ENCODE assay signal across 11 cellular contexts in genomic region chr1:160207751-160208150, GRCh38. TPM values are rescaled to one million over a fixed set of nuclear protein-coding genes. Genes with fewer than 3 reads are reported as not detected.
DNase-seq lines count a peak whose midpoint lies in the region; ATAC-seq and TF ChIP-seq lines count a peak whose summit lies in the region.
"Had no signal": no experiment of that assay in that cellular context is flagged by ENCODE, and none has a peak within 500 bp of the region (broad histone marks: within the 10 kb centered on the region; RNA-seq: fewer than 3 reads in every experiment).

No MANE protein-coding gene starts in this region.

- peak overlapping the region in 2 of 8 donors; percentile 25 to 94 for H3K4me3 Mint-ChIP-seq in naive B cell
- H3K4me3 Mint-ChIP-seq in type B pancreatic cell: peak overlapping the region; percentile 90

- no peak overlapping the region for H3K4me3 ChIP-seq in cardiac muscle cell
- H3K4me3 ChIP-seq in breast epithelium: peak overlapping the region in 1 of 3 donors; percentile 24

- no peaks in the 10 kb centered on the region for H3K9me3 ChIP-seq in cardiac muscle cell (ENCODE audit: low read depth)
- H3K9me3 ChIP-seq in breast epithelium: no peaks in the 10 kb centered on the region

- intact Hi-C loops in Right ventricle myocardium inferior (cut with DNase I): loop anchor here (5.0 kb wide), 2 partner anchors 35 to 90 kb away; partner anchors contain the start of gene ATP1A2
- intact Hi-C loops in breast epithelium (cut with DNase I; ENCODE audit: low total_unique reads): no loop called here

- H3K27me3 ChIP-seq in cardiac muscle cell: no peaks in the 10 kb centered on the region
- H3K27me3 ChIP-seq in breast epithelium: no peaks in the 10 kb centered on the region

- no peak for ATAC-seq in Right ventricle myocardium inferior
- ATAC-seq in naive B cell (ENCODE audit: low read depth in 2 of 2): no peak
- no peak for ATAC-seq in GM21786 (IDR thresholded peaks at IDR 0.05; ENCODE audit: unreplicated experiment)
- ATAC-seq: left lobe of liver had no signal

- H3K9me3 Mint-ChIP-seq in naive B cell (no peaks in the 10 kb centered on the region), type B pancreatic cell (no peaks in the 10 kb centered on the region)

- H3K36me3 Mint-ChIP-seq in naive B cell (peaks cover 0 to 1% of the 10 kb centered on the region in 2 donors), type B pancreatic cell (peaks cover 29% of the 10 kb centered on the region)

- no peak for TF ChIP-seq CTCF in cardiac muscle cell (IDR thresholded peaks at IDR 0.05; ENCODE audit: low read depth, low read length)
- no peak for TF ChIP-seq CTCF in breast epithelium (IDR thresholded peaks at IDR 0.05)
- no peak for TF ChIP-seq CTCF in type B pancreatic cell (conservative IDR thresholded peaks at IDR 0.05)

- H3K36me3 ChIP-seq in cardiac muscle cell: peaks cover 13% of the 10 kb centered on the region
- no peaks in the 10 kb centered on the region for H3K36me3 ChIP-seq in breast epithelium

- no peaks in the 10 kb centered on the region for H3K27me3 Mint-ChIP-seq in naive B cell
- no peaks in the 10 kb centered on the region for H3K27me3 Mint-ChIP-seq in type B pancreatic cell

- no peak for TF ChIP-seq POLR2A in breast epithelium (IDR thresholded peaks at IDR 0.05)

- DNase-seq in cardiac muscle cell (ENCODE audit: low read depth in 1 of 2, low spot score in 1 of 2): no peak
- DNase-seq in Right ventricle myocardium inferior (ENCODE audit: missing footprints): no peak
- DNase-seq in breast epithelium (ENCODE audit: low spot score in 2 of 2): no peak
- DNase-seq in naive B cell: no peak
- no peak for DNase-seq in type B pancreatic cell (ENCODE audit: extremely low spot score, unreplicated experiment)
- DNase-seq in NK-92 treated with Interleukin-12 subunit alpha and Interleukin-12 subunit beta, amount 100 ng/mL, for 24 hours (lab: John Stamatoyannopoulos, UW): no peak
- no peak for DNase-seq in NCI-H446 (lab: John Stamatoyannopoulos, UW)
- DNase-seq: activated CD4-positive, alpha-beta T cell treated with anti-CD3 and anti-CD28 coated beads for 1 hour; NCI-H146 had no signal

- peak overlapping the region; percentile 67 for H3K27ac ChIP-seq in cardiac muscle cell
- H3K27ac ChIP-seq in breast epithelium: peak overlapping the region; percentile 95 to 96

- H3K27ac Mint-ChIP-seq in naive B cell (peak overlapping the region in 5 of 6 donors; percentile 14 to 98 (median 93)), type B pancreatic cell (peak overlapping the region; percentile 61)

- H3K4me1 Mint-ChIP-seq in naive B cell (peaks cover 36 to 64% (median 52%) of the 10 kb centered on the region in 3 donors), type B pancreatic cell (ENCODE audit: unreplicated experiment) (peaks cover 50% of the 10 kb centered on the region)

- H3K4me1 ChIP-seq in cardiac muscle cell (ENCODE audit: low read depth) (peaks cover 62% of the 10 kb centered on the region), breast epithelium (peaks cover 14 to 26% of the 10 kb centered on the region in 2 donors)

RNA-seq across cellular contexts. Expression of gene PEA15, which starts 2.6 kb away (rescaled TPM):
- total RNA-seq in cardiac muscle cell (112 and 194 TPM in 2 replicates), Right ventricle myocardium inferior (283 TPM), breast epithelium (100 to 1,000 TPM in 2 of 3 donors, 10 to 100 TPM in 1; 69.8 to 128 (median 127) TPM), type B pancreatic cell (ENCODE audit: low replicate concordance) (67.7 and 72.8 TPM in 2 replicates)
- polyA plus RNA-seq in cardiac muscle cell (64.5 and 93.2 TPM in 2 replicates), naive B cell (ENCODE audit: low read depth in 6 of 6) (10 to 100 TPM; 11.2 to 21.6 (median 14.4) TPM)

RNA-seq across cellular contexts. Expression of gene CASQ1, which starts 17.4 kb away (rescaled TPM):
- total RNA-seq in cardiac muscle cell: 21.4 and 28.3 TPM in 2 replicates
- polyA plus RNA-seq in cardiac muscle cell: 22.5 and 23.6 TPM in 2 replicates
- total RNA-seq in Right ventricle myocardium inferior: 27.0 TPM
- total RNA-seq in breast epithelium: under 1 TPM in 1 of 3 donors, not detected in 2; 0.59 TPM
- polyA plus RNA-seq in naive B cell (ENCODE audit: low read depth in 6 of 6): not detected
- 0.46 and 1.4 TPM in 2 replicates for total RNA-seq in type B pancreatic cell (ENCODE audit: low replicate concordance)
- total RNA-seq: left lobe of liver had no signal

RNA-seq across cellular contexts. Expression of gene DCAF8, which starts 54.6 kb away (rescaled TPM):
- total RNA-seq in cardiac muscle cell: 122 and 210 TPM in 2 replicates
- polyA plus RNA-seq in cardiac muscle cell: 151 and 176 TPM in 2 replicates
- total RNA-seq in Right ventricle myocardium inferior: 142 TPM
- 100 to 1,000 TPM; 161 to 195 (median 161) TPM for total RNA-seq in breast epithelium
- 10 to 100 TPM; 39.1 to 61.5 (median 54.3) TPM for polyA plus RNA-seq in naive B cell (ENCODE audit: low read depth in 6 of 6)
- 127 and 154 TPM in 2 replicates for total RNA-seq in type B pancreatic cell (ENCODE audit: low replicate concordance)

RNA-seq across cellular contexts. Expression of gene ATP1A4, which starts 56.3 kb away (rescaled TPM):
- 0.57 TPM in 1 of 2 replicates, not detected in the other for total RNA-seq in cardiac muscle cell
- polyA plus RNA-seq in cardiac muscle cell: 0.16 and 0.21 TPM in 2 replicates
- total RNA-seq in Right ventricle myocardium inferior: not detected
- 1 to 10 TPM in 1 of 3 donors, not detected in 2; 4.5 TPM for total RNA-seq in breast epithelium
- polyA plus RNA-seq in naive B cell (ENCODE audit: low read depth in 6 of 6): not detected
- 0.27 and 1.3 TPM in 2 replicates for total RNA-seq in type B pancreatic cell (ENCODE audit: low replicate concordance)
- total RNA-seq: left lobe of liver had no signal
